8 cellular contexts compared by ENCODE assay signal in the genomic region with DNA sequence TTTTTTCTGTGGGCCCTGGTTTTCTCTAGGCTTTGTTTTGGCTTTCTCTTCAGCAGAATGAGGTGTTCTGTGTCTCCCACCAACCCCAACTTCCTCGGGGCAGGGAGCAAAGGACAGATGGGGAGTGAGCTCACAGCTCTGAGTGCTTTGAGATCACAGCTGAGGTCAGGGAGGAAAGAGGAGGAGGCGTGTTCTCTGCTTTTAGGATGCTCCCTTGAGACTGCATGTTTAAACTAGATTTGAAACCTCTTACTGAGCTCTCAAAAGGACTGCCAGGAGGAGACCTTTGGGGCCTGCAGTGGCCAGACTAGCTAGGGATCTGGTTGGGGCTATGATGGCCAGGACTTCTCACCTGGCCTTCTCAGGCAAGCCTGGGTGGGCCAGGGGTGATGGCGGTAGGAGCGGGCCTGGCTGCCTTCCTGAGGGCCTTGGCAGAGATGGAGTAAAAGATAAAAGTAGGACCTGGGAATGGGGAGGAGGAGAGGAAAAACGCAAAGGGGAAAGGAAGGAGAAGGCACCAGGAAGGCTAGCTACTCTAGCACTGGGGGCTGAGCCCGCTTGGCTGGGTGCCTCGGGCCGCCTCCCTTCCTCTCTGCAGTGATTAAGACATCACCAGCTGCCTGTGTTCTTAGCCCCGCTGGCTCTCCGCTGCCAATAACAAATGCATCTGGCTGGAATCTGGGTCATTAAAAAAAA.
A peak's percentile ranks its signal among the peaks of the same experiment; 100 is the strongest.
DNase-seq lines count a peak whose midpoint lies in the region; ATAC-seq and TF ChIP-seq lines count a peak whose summit lies in the region.

No MANE protein-coding gene starts in this region.

- H3K27me3 ChIP-seq in muscle layer of duodenum (ENCODE audit: low read depth, low read length): no peaks in the 10 kb centered on the region

- H3K4me3 ChIP-seq in AG10803 (ENCODE audit: low read length): no peak overlapping the region
- H3K4me3 ChIP-seq in cardiac fibroblast (replicated peaks in 1 of 2; ENCODE audit: low read depth in 2 of 2, low read length in 2 of 2): no peak overlapping the region
- no peak overlapping the region for H3K4me3 ChIP-seq in muscle layer of duodenum (ENCODE audit: low read depth in 1 of 2, low read length in 2 of 2)

- H3K4me1 ChIP-seq in muscle layer of duodenum (ENCODE audit: control insufficient read depth in 1 of 2, insufficient read depth in 2 of 2, low read length in 2 of 2): peaks cover 18 to 39% of the 10 kb centered on the region in 2 donors

- no peaks in the 10 kb centered on the region for H3K36me3 ChIP-seq in muscle layer of duodenum (ENCODE audit: control insufficient read depth in 1 of 2, insufficient read depth in 2 of 2, low read length in 2 of 2)

- no peaks in the 10 kb centered on the region for H3K9me3 ChIP-seq in muscle layer of duodenum (ENCODE audit: control insufficient read depth in 1 of 2, low read length in 2 of 2)

- ATAC-seq in HG02571 (IDR thresholded peaks at IDR 0.05; ENCODE audit: unreplicated experiment) (no peak), HG02642 (IDR thresholded peaks at IDR 0.05; ENCODE audit: poor library complexity, unreplicated experiment) (no peak), GM18873 (IDR thresholded peaks at IDR 0.05; ENCODE audit: low FRiP score, unreplicated experiment) (no peak)

- peak overlapping the region; percentile 72 for H3K27ac ChIP-seq in muscle layer of duodenum (ENCODE audit: low read length)

- DNase-seq in AG10803 (ENCODE audit: low read depth): peak; percentile 79
- peak; percentile 34 for DNase-seq in NCI-H2081 treated with DMSO at 0.1 percent for 48 hours (lab: John Stamatoyannopoulos, UW)
- DNase-seq in cardiac fibroblast (ENCODE audit: low read depth in 2 of 2): peak; percentile 87 to 92
- no peak for DNase-seq in kidney glomerular epithelial cell (lab: John Stamatoyannopoulos, UW)

- TF ChIP-seq CTCF in AG10803 (conservative IDR thresholded peaks at IDR 0.05; ENCODE audit: low read length) (no peak), cardiac fibroblast (IDR thresholded peaks at IDR 0.05; ENCODE audit: low read depth, low read length) (peak; percentile 55)
